In genomic region chr22:24503137-24503850, GRCh38 we compare ENCODE assay signal across 1 cellular context.
A peak's percentile ranks its signal among the peaks of the same experiment; 100 is the strongest.
TF ChIP-seq lines count a peak whose summit lies in the region.

No MANE protein-coding gene starts in this region.

TF ChIP-seq in K562, 482 proteins besides CTCF, POLR2A, EP300 and RAD21 (continued from another document):
- TF ChIP-seq, protein P1, sequence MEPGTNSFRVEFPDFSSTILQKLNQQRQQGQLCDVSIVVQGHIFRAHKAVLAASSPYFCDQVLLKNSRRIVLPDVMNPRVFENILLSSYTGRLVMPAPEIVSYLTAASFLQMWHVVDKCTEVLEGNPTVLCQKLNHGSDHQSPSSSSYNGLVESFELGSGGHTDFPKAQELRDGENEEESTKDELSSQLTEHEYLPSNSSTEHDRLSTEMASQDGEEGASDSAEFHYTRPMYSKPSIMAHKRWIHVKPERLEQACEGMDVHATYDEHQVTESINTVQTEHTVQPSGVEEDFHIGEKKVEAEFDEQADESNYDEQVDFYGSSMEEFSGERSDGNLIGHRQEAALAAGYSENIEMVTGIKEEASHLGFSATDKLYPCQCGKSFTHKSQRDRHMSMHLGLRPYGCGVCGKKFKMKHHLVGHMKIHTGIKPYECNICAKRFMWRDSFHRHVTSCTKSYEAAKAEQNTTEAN (CRISPR knock-in tag; IDR thresholded peaks at IDR 0.05) = no peak
- TF ChIP-seq RFX7 (CRISPR knock-in tag; IDR thresholded peaks at IDR 0.05) = no peak
- no peak for TF ChIP-seq CBX2 (IDR thresholded peaks at IDR 0.05; ENCODE audit: insufficient read depth, low read length, poor library complexity, severe bottlenecking)
- TF ChIP-seq SMC3 (conservative IDR thresholded peaks at IDR 0.05; ENCODE audit: insufficient read depth, low read depth, low read length) = peak; percentile 58
- no peak for TF ChIP-seq SNAPC5 (CRISPR knock-in tag; IDR thresholded peaks at IDR 0.05)
- TF ChIP-seq HSF4 (CRISPR knock-in tag; IDR thresholded peaks at IDR 0.05; ENCODE audit: borderline replicate concordance) = no peak
- peak; percentile 21; the same call in 1 of the 2 replicates for TF ChIP-seq MITF (IDR thresholded peaks at IDR 0.05)
- peak; percentile 30; the same call in 1 of the 2 replicates for TF ChIP-seq JUND (IDR thresholded peaks at IDR 0.05; ENCODE audit: borderline replicate concordance, low read depth, low read length)
- no peak for TF ChIP-seq JUND (tag; IDR thresholded peaks at IDR 0.05; ENCODE audit: borderline replicate concordance, low read depth, low read length)
- no peak for TF ChIP-seq TSHZ1 (CRISPR knock-in tag; IDR thresholded peaks at IDR 0.05)
- no peak for TF ChIP-seq ZBED1 (IDR thresholded peaks at IDR 0.05)
- no peak for TF ChIP-seq ARID3B (CRISPR knock-in tag; IDR thresholded peaks at IDR 0.05; ENCODE audit: borderline replicate concordance)
- TF ChIP-seq PHB (CRISPR knock-in tag; IDR thresholded peaks at IDR 0.05) = no peak
- no peak for TF ChIP-seq MCM3 (IDR thresholded peaks at IDR 0.05)
- TF ChIP-seq CTBP1 (IDR thresholded peaks at IDR 0.05; ENCODE audit: borderline replicate concordance) = peak; percentile 17; the same call in 1 of the 2 replicates
- no peak for TF ChIP-seq ZNF384 (IDR thresholded peaks at IDR 0.05; ENCODE audit: low read depth, low read length)
- TF ChIP-seq CEBPB (tag; IDR thresholded peaks at IDR 0.05) = no peak
- peak; percentile 92 for TF ChIP-seq HIVEP1 (CRISPR knock-in tag; IDR thresholded peaks at IDR 0.05)
- no peak for TF ChIP-seq ID3 (CRISPR knock-in tag; IDR thresholded peaks at IDR 0.05)
- TF ChIP-seq ID3 (tag; IDR thresholded peaks at IDR 0.05) = no peak
- no peak for TF ChIP-seq GTF2A2 (tag; IDR thresholded peaks at IDR 0.05)
- TF ChIP-seq ZBTB8A (IDR thresholded peaks at IDR 0.05; ENCODE audit: partially characterized antibody) = no peak
- TF ChIP-seq ZNF354B (CRISPR knock-in tag; IDR thresholded peaks at IDR 0.05) = no peak
- no peak for TF ChIP-seq POLR2B (IDR thresholded peaks at IDR 0.05; ENCODE audit: low read depth, partially characterized antibody)
- no peak for TF ChIP-seq MTA1 (IDR thresholded peaks at IDR 0.05; ENCODE audit: borderline replicate concordance)
- TF ChIP-seq ZNF57 (CRISPR knock-in tag; IDR thresholded peaks at IDR 0.05) = no peak
